8 cellular contexts compared by ENCODE assay signal in the genomic region with DNA sequence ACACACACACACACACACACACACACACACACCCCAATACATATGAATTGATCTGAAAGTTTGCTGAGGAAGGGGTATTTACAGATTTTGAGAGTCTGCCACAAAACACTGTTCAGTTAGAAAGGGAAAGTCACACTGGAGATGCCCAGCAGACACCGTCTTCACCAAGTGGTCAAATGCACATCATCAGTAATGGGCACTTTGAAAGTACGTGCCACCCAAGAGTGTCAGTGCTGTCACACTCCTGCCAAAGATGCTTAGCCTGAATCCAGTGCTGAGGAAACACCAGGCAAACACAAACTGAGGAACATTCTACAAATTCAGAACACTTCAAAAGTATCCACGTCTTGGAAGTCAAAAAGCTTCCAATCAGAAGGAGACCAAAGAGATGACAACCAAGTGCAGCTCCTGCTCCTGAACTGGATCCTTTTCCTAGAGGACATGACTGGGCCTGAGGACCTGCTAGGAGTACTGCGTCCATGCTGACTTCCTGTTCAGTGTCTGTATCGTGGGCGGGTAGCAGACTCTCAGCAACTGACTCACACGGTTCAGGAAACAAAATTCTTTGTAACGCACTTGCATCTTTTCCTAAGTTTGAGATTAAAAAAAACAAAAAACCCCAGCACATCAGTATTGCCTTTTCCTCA. TPM values are rescaled to one million over a fixed set of nuclear protein-coding genes. Genes with fewer than 3 reads are reported as not detected.
DNase-seq lines count a peak whose midpoint lies in the region; ATAC-seq and TF ChIP-seq lines count a peak whose summit lies in the region.

No MANE protein-coding gene starts in this region.

- in situ Hi-C loops in ACHN (cut with HindIII; ENCODE audit: low pct_ligation_motif_present, low pct_unique_long_range_greater_than_20kb, low sequenced_read_pairs) = no loop called here

- H3K9me3 ChIP-seq in heart left ventricle = no peaks in the 10 kb centered on the region
- H3K9me3 ChIP-seq in subcutaneous abdominal adipose tissue (ENCODE audit: control insufficient read depth in 5 of 5, low read length in 5 of 5) = no peaks in the 10 kb centered on the region

- 58 to 64% (median 59%) methylated on average over 8 of the region's 8 CpGs for WGBS in heart left ventricle, 4 donors

- TF ChIP-seq CTCF in heart left ventricle (IDR thresholded peaks at IDR 0.05) = no peak

- H3K27me3 ChIP-seq in heart left ventricle (no peaks in the 10 kb centered on the region), subcutaneous abdominal adipose tissue (ENCODE audit: control insufficient read depth in 5 of 5, insufficient read depth in 4 of 5, low read length in 5 of 5) (no peaks in the 10 kb centered on the region)

- intact Hi-C loops in heart left ventricle (cut with DNase I) (no loop called here), Right ventricle myocardium inferior (cut with DNase I) (no loop called here), left colon (cut with DNase I, micrococcal nuclease) (no loop called here)

- H3K4me1 ChIP-seq in heart left ventricle = peaks cover 0 to 18% (median 9%) of the 10 kb centered on the region in 12 donors
- H3K4me1 ChIP-seq in subcutaneous abdominal adipose tissue (ENCODE audit: control insufficient read depth in 5 of 5, insufficient read depth in 5 of 5, low read length in 5 of 5) = peaks cover 0 to 25% (median 21%) of the 10 kb centered on the region in 5 donors

- no peak overlapping the region for H3K4me3 ChIP-seq in heart left ventricle
- no peak overlapping the region for H3K4me3 ChIP-seq in subcutaneous abdominal adipose tissue (ENCODE audit: low read depth in 1 of 5, low read length in 5 of 5)

- DNase-seq in heart left ventricle (peak in 1 of 5 donors; percentile 56), Right ventricle myocardium inferior (ENCODE audit: missing footprints) (no peak), left colon (no peak), NK-92 (lab: John Stamatoyannopoulos, UW; ENCODE audit: unreplicated experiment) (no peak), ACHN (no peak), KG1 (lab: John Stamatoyannopoulos, UW) (no peak)

- H3K27ac ChIP-seq in heart left ventricle = peak overlapping the region in 9 of 12 donors; percentile 12 to 78 (median 61)
- peak overlapping the region; percentile 14 for H3K27ac ChIP-seq in angular gyrus (ENCODE audit: low read depth, low read length)
- peak overlapping the region; percentile 17 for H3K27ac ChIP-seq in subcutaneous abdominal adipose tissue (ENCODE audit: low read depth, low read length)

- no peak overlapping the region for H3K9ac ChIP-seq in subcutaneous abdominal adipose tissue (ENCODE audit: low read length in 5 of 5)

- TF ChIP-seq POLR2A in heart left ventricle (IDR thresholded peaks at IDR 0.05) = no peak

- H3K36me3 ChIP-seq in heart left ventricle (peaks cover 2 to 79% (median 65%) of the 10 kb centered on the region in 9 donors), subcutaneous abdominal adipose tissue (ENCODE audit: control insufficient read depth in 5 of 5, insufficient read depth in 5 of 5, low read length in 5 of 5) (peaks cover 11 to 89% (median 64%) of the 10 kb centered on the region in 5 donors)

- peak in 3 of 4 donors; percentile 59 to 76 (median 75) for ATAC-seq in heart left ventricle
- no peak for ATAC-seq in Right ventricle myocardium inferior
- ATAC-seq in left colon = peak; percentile 11

RNA-seq across cellular contexts. Expression of a gene that starts 18.6 kb away (rescaled TPM):
- total RNA-seq in heart left ventricle (100 to 1,000 TPM; 113 to 150 (median 125) TPM), Right ventricle myocardium inferior (125 TPM), left colon (10 to 100 TPM; 65.6 to 72.1 TPM)
- 100 to 1,000 TPM; 193 to 378 TPM for polyA plus RNA-seq in heart left ventricle

RNA-seq across cellular contexts. Expression of a gene that starts 56.8 kb away (rescaled TPM):
- total RNA-seq in heart left ventricle = 10 to 100 TPM in 5 of 9 donors, 1 to 10 TPM in 4; 5.2 to 15.4 (median 10.7) TPM
- polyA plus RNA-seq in heart left ventricle = 1 to 10 TPM; 5.3 to 7.2 TPM
- 11.2 TPM for total RNA-seq in Right ventricle myocardium inferior
- 10 to 100 TPM; 19.4 to 25.1 TPM for total RNA-seq in left colon
